Comparison of ENCODE assay signal across 7 cellular contexts in the genomic region with DNA sequence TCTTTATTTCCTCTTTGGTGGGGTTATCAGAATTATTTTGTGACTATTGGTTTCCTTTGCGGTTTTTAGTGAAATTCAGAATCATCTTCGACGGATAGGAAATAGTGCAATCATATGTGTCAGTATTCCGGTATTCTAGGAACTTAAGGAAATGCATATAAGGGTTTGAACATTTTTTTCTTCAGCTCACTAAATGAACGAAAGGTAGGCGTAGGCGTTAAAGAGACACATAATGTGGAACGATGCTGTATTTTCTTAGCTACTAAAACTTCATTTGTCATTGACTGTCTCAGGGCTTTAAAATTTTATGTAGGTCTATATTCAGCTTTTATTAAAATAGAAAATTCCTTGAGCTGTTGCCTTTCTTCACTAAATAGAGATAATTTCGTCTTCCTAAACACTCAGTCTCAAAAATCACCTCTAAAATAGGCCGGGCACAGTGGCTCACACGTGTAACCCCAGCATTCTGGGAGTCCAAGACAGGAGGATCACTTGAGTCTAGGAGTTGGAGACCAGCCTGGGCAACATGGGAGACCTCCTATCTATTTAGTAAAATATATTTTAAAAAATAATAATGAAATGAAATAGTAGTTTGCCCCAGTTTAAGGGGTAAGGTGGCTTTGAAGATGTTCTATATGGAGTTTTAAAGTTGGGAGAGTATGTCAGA. TPM values are rescaled to one million over a fixed set of nuclear protein-coding genes. Genes with fewer than 3 reads are reported as not detected.
DNase-seq lines count a peak whose midpoint lies in the region; ATAC-seq and TF ChIP-seq lines count a peak whose summit lies in the region.

No MANE protein-coding gene starts in this region.

- H3K27me3 Mint-ChIP-seq in HFFc6 (ENCODE audit: insufficient read depth) (peaks cover 1% of the 10 kb centered on the region; the same call in 1 of the 2 replicates), T-helper 17 cell (peaks cover 4% of the 10 kb centered on the region)

- 77% methylated on average over 11 of the region's 11 CpGs for WGBS in smooth muscle cell (ENCODE audit: low lambda C conversion rate)

- H3K27ac Mint-ChIP-seq in HFFc6 (no peak overlapping the region; the same call in 1 of the 2 replicates), T-helper 17 cell (peak overlapping the region; percentile 93)

- H3K27me3 ChIP-seq in smooth muscle cell (ENCODE audit: low read depth) (no peaks in the 10 kb centered on the region), Karpas-422 (ENCODE audit: low read length) (no peaks in the 10 kb centered on the region)

- ATAC-seq in T-helper 17 cell (no peak), HG03175 (IDR thresholded peaks at IDR 0.05; ENCODE audit: unreplicated experiment) (no peak)

- H4K20me1 ChIP-seq in smooth muscle cell (ENCODE audit: low read depth): peaks cover 28% of the 10 kb centered on the region
- H4K20me1 ChIP-seq in Karpas-422 (ENCODE audit: insufficient read depth, low read depth, low read length): no peaks in the 10 kb centered on the region

- TF ChIP-seq CTCF in HFFc6 (IDR thresholded peaks at IDR 0.05) (no peak), fibroblast of pulmonary artery (IDR thresholded peaks at IDR 0.05; ENCODE audit: low read length, missing control alignments) (no peak), smooth muscle cell (IDR thresholded peaks at IDR 0.05; ENCODE audit: borderline replicate concordance, insufficient read depth, poor library complexity, severe bottlenecking) (no peak)

- H2AFZ ChIP-seq in smooth muscle cell (ENCODE audit: low read depth) (no peak overlapping the region), Karpas-422 (ENCODE audit: low read length) (no peak overlapping the region)

- H3K36me3 Mint-ChIP-seq in HFFc6 (ENCODE audit: low read depth) (peaks cover 12% of the 10 kb centered on the region), T-helper 17 cell (ENCODE audit: low read depth) (peaks cover 4% of the 10 kb centered on the region)

- H3K27ac ChIP-seq in smooth muscle cell (ENCODE audit: low read depth) (no peak overlapping the region), Karpas-422 (ENCODE audit: low read length) (no peak overlapping the region)

- H3K79me2 ChIP-seq in smooth muscle cell (ENCODE audit: low read depth) (peaks cover 32% of the 10 kb centered on the region), Karpas-422 (ENCODE audit: low read length) (no peaks in the 10 kb centered on the region)

- H3K4me2 ChIP-seq in smooth muscle cell (peak overlapping the region; percentile 98), Karpas-422 (ENCODE audit: low read depth, low read length, poor library complexity, severe bottlenecking) (no peak overlapping the region)

- H3K4me3 ChIP-seq in fibroblast of pulmonary artery (replicated peaks; ENCODE audit: low read depth, low read length) (peak overlapping the region; percentile 96), smooth muscle cell (peak overlapping the region; percentile 99), Karpas-422 (ENCODE audit: low read length) (no peak overlapping the region)

- H3K9me2 ChIP-seq in Karpas-422 (replicated peaks; ENCODE audit: insufficient read depth, low read length): no peaks in the 10 kb centered on the region

- H3K9me3 ChIP-seq in T-helper 17 cell (ENCODE audit: control insufficient read depth, low read length, poor library complexity, severe bottlenecking) (no peaks in the 10 kb centered on the region), smooth muscle cell (replicated peaks; ENCODE audit: low read depth) (no peaks in the 10 kb centered on the region), Karpas-422 (ENCODE audit: low read length) (no peaks in the 10 kb centered on the region)

- no peaks in the 10 kb centered on the region for H3F3A ChIP-seq in smooth muscle cell (ENCODE audit: low read depth)

- H3K4me1 Mint-ChIP-seq in HFFc6 (ENCODE audit: low read depth) (peaks cover 41% of the 10 kb centered on the region), T-helper 17 cell (peaks cover 26% of the 10 kb centered on the region)

- H3K36me3 ChIP-seq in smooth muscle cell (ENCODE audit: low read depth) (no peaks in the 10 kb centered on the region), Karpas-422 (ENCODE audit: insufficient read depth, low read length) (no peaks in the 10 kb centered on the region)

- H3K9ac ChIP-seq in smooth muscle cell (ENCODE audit: low read depth): no peak overlapping the region
- H3K9ac ChIP-seq in Karpas-422 (ENCODE audit: low read length): no peak overlapping the region

- H3K4me3 Mint-ChIP-seq in HFFc6: peak overlapping the region; percentile 93
- H3K4me3 Mint-ChIP-seq in T-helper 17 cell: peak overlapping the region; percentile 95

- H3K9me3 Mint-ChIP-seq in HFFc6: peaks cover 10% of the 10 kb centered on the region; the same call in 1 of the 2 replicates

- H3K4me1 ChIP-seq in smooth muscle cell (ENCODE audit: low read depth) (peaks cover 26% of the 10 kb centered on the region), Karpas-422 (ENCODE audit: low read length) (no peaks in the 10 kb centered on the region)

- DNase-seq in HFFc6: no peak
- DNase-seq in T-helper 17 cell: no peak
- peak; percentile 54 for DNase-seq in fibroblast of pulmonary artery (ENCODE audit: low read depth)
- DNase-seq in smooth muscle cell (lab: John Stamatoyannopoulos, UW; ENCODE audit: unreplicated experiment): no peak
- no peak for DNase-seq in A172 (ENCODE audit: low spot score)
- no peak for DNase-seq in Karpas-422

RNA-seq across cellular contexts. Expression of gene YES1, which starts 1.5 kb away (rescaled TPM):
- 10 to 100 TPM; 30.6 to 57.8 (median 46.5) TPM for total RNA-seq in HFFc6 (2021; fragmentation: NEBNext Ultra II Directional; extraction: Animal tissue kit (Norgen Biotek cat#: 25700))
- total RNA-seq in T-helper 17 cell (1 to 10 TPM; 6.9 to 7.1 TPM), smooth muscle cell (120 and 179 TPM in 2 replicates)
- polyA plus RNA-seq in smooth muscle cell: 19.5 and 22.6 TPM in 2 replicates
- total RNA-seq in A172 (2014; rRNA removed; shearing (Covaris generic)): 148 and 171 TPM in 2 replicates
- not detected in 2 replicates for total RNA-seq in Karpas-422 (2014; rRNA removed; shearing (Covaris generic); ENCODE audit: low replicate concordance)
